In genomic region chr5:68264024-68264956, GRCh38 we compare ENCODE assay signal across 10 cellular contexts. TPM values are rescaled to one million over a fixed set of nuclear protein-coding genes. Genes with fewer than 3 reads are reported as not detected.
DNase-seq lines count a peak whose midpoint lies in the region; ATAC-seq and TF ChIP-seq lines count a peak whose summit lies in the region.
"Had no signal": no experiment of that assay in that cellular context is flagged by ENCODE, and none has a peak within 500 bp of the region (broad histone marks: within the 10 kb centered on the region; RNA-seq: fewer than 3 reads in every experiment).

No MANE protein-coding gene starts in this region.

- peaks cover 21% of the 10 kb centered on the region for H3K36me3 Mint-ChIP-seq in CD4-positive, CD25-positive, alpha-beta regulatory T cell
- H3K36me3 Mint-ChIP-seq in endothelial cell (ENCODE audit: low read depth, unreplicated experiment) = no peaks in the 10 kb centered on the region

- peak overlapping the region in 3 of 4 donors; percentile 19 to 78 (median 65) for H3K4me3 Mint-ChIP-seq in CD4-positive, CD25-positive, alpha-beta regulatory T cell
- no peak overlapping the region for H3K4me3 Mint-ChIP-seq in endothelial cell (ENCODE audit: unreplicated experiment)

- H3K27me3 ChIP-seq in CD4-positive, CD25-positive, alpha-beta regulatory T cell (ENCODE audit: control insufficient read depth, insufficient read depth, low read length) = no peaks in the 10 kb centered on the region
- no peaks in the 10 kb centered on the region for H3K27me3 ChIP-seq in heart right ventricle
- no peaks in the 10 kb centered on the region for H3K27me3 ChIP-seq in prostate gland (replicated peaks; ENCODE audit: insufficient read depth)

- no peaks in the 10 kb centered on the region for H3K9me3 ChIP-seq in CD4-positive, CD25-positive, alpha-beta regulatory T cell (ENCODE audit: control insufficient read depth in 2 of 2, low read length in 2 of 2)
- H3K9me3 ChIP-seq in heart right ventricle = no peaks in the 10 kb centered on the region
- H3K9me3 ChIP-seq in prostate gland = no peaks in the 10 kb centered on the region

- no peak for DNase-seq in CD4-positive, CD25-positive, alpha-beta regulatory T cell
- DNase-seq in SW480 (ENCODE audit: low spot score) = peak; percentile 23
- peak in 1 of 2 donors; percentile 71 for DNase-seq in heart right ventricle
- DNase-seq in prostate gland (ENCODE audit: low spot score) = no peak
- DNase-seq in COR-L47 (lab: John Stamatoyannopoulos, UW) = no peak
- no peak for DNase-seq in DMS153 (lab: John Stamatoyannopoulos, UW)
- no peak for DNase-seq in endothelial cell (ENCODE audit: low spot score)
- DNase-seq: activated CD4-positive, alpha-beta T cell treated with anti-CD3 and anti-CD28 coated beads for 4 hours; retina had no signal

- peak in 1 of 2 donors; percentile 28 for ATAC-seq in CD4-positive, CD25-positive, alpha-beta regulatory T cell (ENCODE audit: low read depth in 2 of 2)
- ATAC-seq in heart right ventricle (peak; percentile 26 to 80 (median 72)), HG03097 (IDR thresholded peaks at IDR 0.05; ENCODE audit: low FRiP score, unreplicated experiment) (no peak)

- H3K4me3 ChIP-seq in CD4-positive, CD25-positive, alpha-beta regulatory T cell (ENCODE audit: low read depth, low read length) = no peak overlapping the region
- H3K4me3 ChIP-seq in heart right ventricle (no peak overlapping the region), prostate gland (no peak overlapping the region)

- no peaks in the 10 kb centered on the region for H3K36me3 ChIP-seq in CD4-positive, CD25-positive, alpha-beta regulatory T cell (ENCODE audit: control insufficient read depth, insufficient read depth, low read length)
- H3K36me3 ChIP-seq in heart right ventricle = no peaks in the 10 kb centered on the region
- H3K36me3 ChIP-seq in prostate gland = no peaks in the 10 kb centered on the region

- whole genome bisulfite sequencing in heart right ventricle, 2 donors = 44 to 48% methylated on average over 10 of the region's 10 CpGs
- 67% methylated on average over 10 of the region's 10 CpGs for WGBS in prostate gland

- H3K9me3 Mint-ChIP-seq in CD4-positive, CD25-positive, alpha-beta regulatory T cell = no peaks in the 10 kb centered on the region
- H3K9me3 Mint-ChIP-seq in endothelial cell (ENCODE audit: unreplicated experiment) = no peaks in the 10 kb centered on the region

- no peak for TF ChIP-seq POLR2A in prostate gland (IDR thresholded peaks at IDR 0.05)

- peaks cover 54 to 90% (median 79%) of the 10 kb centered on the region in 4 donors for H3K4me1 Mint-ChIP-seq in CD4-positive, CD25-positive, alpha-beta regulatory T cell
- H3K4me1 Mint-ChIP-seq in endothelial cell (ENCODE audit: unreplicated experiment) = peaks cover 9% of the 10 kb centered on the region

- H3K4me1 ChIP-seq in CD4-positive, CD25-positive, alpha-beta regulatory T cell (ENCODE audit: control insufficient read depth, insufficient read depth, low read length, poor library complexity, severe bottlenecking) = peaks cover 74% of the 10 kb centered on the region
- H3K4me1 ChIP-seq in heart right ventricle = peaks cover 23 to 96% (median 94%) of the 10 kb centered on the region in 9 donors
- peaks cover 17% of the 10 kb centered on the region for H3K4me1 ChIP-seq in prostate gland (replicated peaks)

- H3K27ac Mint-ChIP-seq in CD4-positive, CD25-positive, alpha-beta regulatory T cell = peak overlapping the region; percentile 77 to 91 (median 86)
- no peak overlapping the region for H3K27ac Mint-ChIP-seq in endothelial cell (ENCODE audit: unreplicated experiment)

- intact Hi-C loops in heart right ventricle (cut with DNase I) (loop anchor here in 2 of 10 donors (5.0 to 10.0 kb wide), 3 partner anchors 457 to 769 kb away; no protein-coding TSS in a partner anchor), prostate gland (cut with DNase I) (no loop called here)

- H3K27me3 Mint-ChIP-seq in CD4-positive, CD25-positive, alpha-beta regulatory T cell = no peaks in the 10 kb centered on the region
- H3K27me3 Mint-ChIP-seq in endothelial cell (ENCODE audit: unreplicated experiment) = no peaks in the 10 kb centered on the region

- TF ChIP-seq CTCF in heart right ventricle (IDR thresholded peaks at IDR 0.05) (no peak), prostate gland (IDR thresholded peaks at IDR 0.05) (no peak), endothelial cell (IDR thresholded peaks at IDR 0.05; ENCODE audit: unreplicated experiment) (no peak)

- H3K27ac ChIP-seq in CD4-positive, CD25-positive, alpha-beta regulatory T cell (ENCODE audit: insufficient read depth, low read length, poor library complexity, severe bottlenecking) = peak overlapping the region; percentile 38
- H3K27ac ChIP-seq in heart right ventricle = peak overlapping the region; percentile 64 to 92 (median 82)
- H3K27ac ChIP-seq in prostate gland = peak overlapping the region; percentile 10 to 30

RNA-seq across cellular contexts. Expression of gene PIK3R1, which starts 48.7 kb away (rescaled TPM):
- total RNA-seq in CD4-positive, CD25-positive, alpha-beta regulatory T cell = 366 TPM
- polyA plus RNA-seq in CD4-positive, CD25-positive, alpha-beta regulatory T cell = 100 to 1,000 TPM in 2 of 4 donors, 10 to 100 TPM in 2; 75.9 to 127 (median 109) TPM
- total RNA-seq in heart right ventricle (100 to 1,000 TPM in 8 of 10 donors, 10 to 100 TPM in 2; 45.6 to 269 (median 148) TPM), prostate gland (10 to 100 TPM; 71.6 to 81.2 TPM), endothelial cell (ENCODE audit: unreplicated experiment) (37.1 TPM)
- 10 to 100 TPM; 12.2 to 22.3 TPM for polyA plus RNA-seq in heart right ventricle

Comparison
In these comparisons a context has a peak if more than half of its experiments do, and no peak if none do; other contexts are left out.
1. H3K27ac ChIP-seq: peak in every context shown above with its lines; median percentile 82 in heart right ventricle; 38 in CD4-positive, CD25-positive, alpha-beta regulatory T cell; 20 in prostate gland.